ENCODE assay signal across 2 cellular contexts in the genomic region with DNA sequence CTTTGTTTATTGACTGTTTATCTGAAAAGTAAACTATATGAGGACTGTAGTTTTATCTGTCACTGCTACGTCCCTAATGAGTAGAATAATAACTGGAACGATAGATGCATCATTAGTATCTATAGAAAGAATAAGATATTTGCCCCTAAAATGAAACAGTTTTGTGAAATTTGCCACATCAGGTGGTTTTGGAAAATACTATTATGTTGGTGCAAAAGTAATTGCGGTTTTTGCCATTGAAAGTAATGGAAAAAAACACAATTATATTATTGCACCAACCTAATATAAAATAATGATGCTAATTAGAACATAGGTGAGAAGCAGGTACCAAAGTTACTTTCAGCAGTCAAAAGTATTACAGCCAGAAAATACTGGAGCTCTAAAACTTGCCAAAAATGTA.
TF ChIP-seq lines count a peak whose summit lies in the region.

No MANE protein-coding gene starts in this region.

TF ChIP-seq in A549, 52 proteins besides CTCF, POLR2A, EP300 and RAD21 (continued from another document):
- TF ChIP-seq TFCP2L1 (CRISPR knock-in tag; IDR thresholded peaks at IDR 0.05) (no peak), MAFK (IDR thresholded peaks at IDR 0.05; ENCODE audit: partially characterized antibody) (peak; percentile 47)

TF ChIP-seq in GM12878, 131 proteins besides CTCF, POLR2A, EP300 and RAD21 (continued from another document):
- TF ChIP-seq, protein P1, sequence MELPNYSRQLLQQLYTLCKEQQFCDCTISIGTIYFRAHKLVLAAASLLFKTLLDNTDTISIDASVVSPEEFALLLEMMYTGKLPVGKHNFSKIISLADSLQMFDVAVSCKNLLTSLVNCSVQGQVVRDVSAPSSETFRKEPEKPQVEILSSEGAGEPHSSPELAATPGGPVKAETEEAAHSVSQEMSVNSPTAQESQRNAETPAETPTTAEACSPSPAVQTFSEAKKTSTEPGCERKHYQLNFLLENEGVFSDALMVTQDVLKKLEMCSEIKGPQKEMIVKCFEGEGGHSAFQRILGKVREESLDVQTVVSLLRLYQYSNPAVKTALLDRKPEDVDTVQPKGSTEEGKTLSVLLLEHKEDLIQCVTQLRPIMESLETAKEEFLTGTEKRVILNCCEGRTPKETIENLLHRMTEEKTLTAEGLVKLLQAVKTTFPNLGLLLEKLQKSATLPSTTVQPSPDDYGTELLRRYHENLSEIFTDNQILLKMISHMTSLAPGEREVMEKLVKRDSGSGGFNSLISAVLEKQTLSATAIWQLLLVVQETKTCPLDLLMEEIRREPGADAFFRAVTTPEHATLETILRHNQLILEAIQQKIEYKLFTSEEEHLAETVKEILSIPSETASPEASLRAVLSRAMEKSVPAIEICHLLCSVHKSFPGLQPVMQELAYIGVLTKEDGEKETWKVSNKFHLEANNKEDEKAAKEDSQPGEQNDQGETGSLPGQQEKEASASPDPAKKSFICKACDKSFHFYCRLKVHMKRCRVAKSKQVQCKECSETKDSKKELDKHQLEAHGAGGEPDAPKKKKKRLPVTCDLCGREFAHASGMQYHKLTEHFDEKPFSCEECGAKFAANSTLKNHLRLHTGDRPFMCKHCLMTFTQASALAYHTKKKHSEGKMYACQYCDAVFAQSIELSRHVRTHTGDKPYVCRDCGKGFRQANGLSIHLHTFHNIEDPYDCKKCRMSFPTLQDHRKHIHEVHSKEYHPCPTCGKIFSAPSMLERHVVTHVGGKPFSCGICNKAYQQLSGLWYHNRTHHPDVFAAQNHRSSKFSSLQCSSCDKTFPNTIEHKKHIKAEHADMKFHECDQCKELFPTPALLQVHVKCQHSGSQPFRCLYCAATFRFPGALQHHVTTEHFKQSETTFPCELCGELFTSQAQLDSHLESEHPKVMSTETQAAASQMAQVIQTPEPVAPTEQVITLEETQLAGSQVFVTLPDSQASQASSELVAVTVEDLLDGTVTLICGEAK (IDR thresholded peaks at IDR 0.05; ENCODE audit: borderline replicate concordance) = peak; percentile 53; the same call in 1 of the 2 replicates
TF ChIP-seq in GM12878: peak in this region for 1.
